9 cellular contexts compared by ENCODE assay signal in genomic region chr3:49295489-49296058, GRCh38. TPM values are rescaled to one million over a fixed set of nuclear protein-coding genes. Genes with fewer than 3 reads are reported as not detected.
DNase-seq lines count a peak whose midpoint lies in the region; ATAC-seq and TF ChIP-seq lines count a peak whose summit lies in the region.
"Had no signal": no experiment of that assay in that cellular context is flagged by ENCODE, and none has a peak within 500 bp of the region (broad histone marks: within the 10 kb centered on the region; RNA-seq: fewer than 3 reads in every experiment).

No MANE protein-coding gene starts in this region.

- POLR2A ChIA-PET in activated CD4-positive, alpha-beta memory T cell treated with anti-CD3 and anti-CD28 coated beads, Interleukin-2, amount 10 ng/mL, durations not matched to agents 7 days and 5 days (lab: Charles Lee): no interaction called here

- H3K27me3 ChIP-seq in KMS-11 (ENCODE audit: insufficient read depth, low read depth): no peaks in the 10 kb centered on the region
- no peaks in the 10 kb centered on the region for H3K27me3 ChIP-seq in gastroesophageal sphincter

- no peaks in the 10 kb centered on the region for H3K79me2 ChIP-seq in KMS-11 (ENCODE audit: insufficient read depth, low read depth)

- ATAC-seq in gastroesophageal sphincter (no peak), HG02763 (IDR thresholded peaks at IDR 0.05; ENCODE audit: unreplicated experiment) (no peak), GM19397 (IDR thresholded peaks at IDR 0.05; ENCODE audit: unreplicated experiment) (no peak)

- no peak overlapping the region for H2AFZ ChIP-seq in KMS-11 (ENCODE audit: low read depth)

- H4K20me1 ChIP-seq in KMS-11 (ENCODE audit: insufficient read depth): no peaks in the 10 kb centered on the region

- no peaks in the 10 kb centered on the region for H3K36me3 ChIP-seq in KMS-11 (ENCODE audit: insufficient read depth)
- H3K36me3 ChIP-seq in gastroesophageal sphincter: peaks cover 0 to 99% of the 10 kb centered on the region in 2 donors

- H3K27me3 Mint-ChIP-seq in activated CD4-positive, alpha-beta memory T cell treated with anti-CD3 and anti-CD28 coated beads, Interleukin-2, amount 10 ng/mL, durations not matched to agents 7 days and 5 days: no peaks in the 10 kb centered on the region

- CTCF ChIA-PET in activated CD4-positive, alpha-beta memory T cell treated with anti-CD3 and anti-CD28 coated beads, Interleukin-2, amount 10 ng/mL, durations not matched to agents 7 days and 5 days (lab: Charles Lee): no interaction called here

- H3K4me3 ChIP-seq in KMS-11 (IDR thresholded peaks at IDR 0.05; ENCODE audit: insufficient read depth, low read depth, low read length) (no peak overlapping the region), gastroesophageal sphincter (no peak overlapping the region)
- H3K4me3 ChIP-seq: skin epidermis had no signal

- DNase-seq in EL: peak; percentile 29
- peak; percentile 34 for DNase-seq in activated CD4-positive, alpha-beta memory T cell treated with anti-CD3 and anti-CD28 coated beads, Interleukin-2, amount 10 ng/mL, durations not matched to agents 7 days and 5 days
- DNase-seq in stimulated activated CD4-positive, alpha-beta T cell treated with anti-CD3 and anti-CD28 coated beads, Interleukin-1b, Interleukin-23, amount 100 ng/mL, for 48 hours: peak; percentile 17
- no peak for DNase-seq in NCI-H1436 (lab: John Stamatoyannopoulos, UW)

- TF ChIP-seq CTCF in KMS-11 (conservative IDR thresholded peaks at IDR 0.05; ENCODE audit: low read depth, low read length) (peak; percentile 72), gastroesophageal sphincter (IDR thresholded peaks at IDR 0.05) (peak in 3 of 4 experiments; percentile 46 to 63 (median 48))

- no peak overlapping the region for H3K4me3 Mint-ChIP-seq in activated CD4-positive, alpha-beta memory T cell treated with anti-CD3 and anti-CD28 coated beads, Interleukin-2, amount 10 ng/mL, durations not matched to agents 7 days and 5 days

- no peak overlapping the region for H3K27ac ChIP-seq in KMS-11
- H3K27ac ChIP-seq in gastroesophageal sphincter: peak overlapping the region in 3 of 4 donors; percentile 65 to 84 (median 79)

- H3K27ac Mint-ChIP-seq in activated CD4-positive, alpha-beta memory T cell treated with anti-CD3 and anti-CD28 coated beads, Interleukin-2, amount 10 ng/mL, durations not matched to agents 7 days and 5 days: no peak overlapping the region

- H3K9me3 ChIP-seq in gastroesophageal sphincter: no peaks in the 10 kb centered on the region

- H3K9ac ChIP-seq in KMS-11: no peak overlapping the region

- no peaks in the 10 kb centered on the region for H3K4me1 Mint-ChIP-seq in activated CD4-positive, alpha-beta memory T cell treated with anti-CD3 and anti-CD28 coated beads, Interleukin-2, amount 10 ng/mL, durations not matched to agents 7 days and 5 days

- peaks cover 8% of the 10 kb centered on the region for H3K4me1 ChIP-seq in KMS-11 (ENCODE audit: low read depth, poor library complexity, severe bottlenecking)
- peaks cover 0 to 27% (median 9%) of the 10 kb centered on the region in 3 donors for H3K4me1 ChIP-seq in gastroesophageal sphincter

- H3K9me3 Mint-ChIP-seq in activated CD4-positive, alpha-beta memory T cell treated with anti-CD3 and anti-CD28 coated beads, Interleukin-2, amount 10 ng/mL, durations not matched to agents 7 days and 5 days: no peaks in the 10 kb centered on the region

- no peak for TF ChIP-seq EP300 in gastroesophageal sphincter (IDR thresholded peaks at IDR 0.05)

- TF ChIP-seq POLR2A in gastroesophageal sphincter (IDR thresholded peaks at IDR 0.05): no peak

- H3K36me3 Mint-ChIP-seq in activated CD4-positive, alpha-beta memory T cell treated with anti-CD3 and anti-CD28 coated beads, Interleukin-2, amount 10 ng/mL, durations not matched to agents 7 days and 5 days (ENCODE audit: low read depth): peaks cover 65% of the 10 kb centered on the region

- no peak overlapping the region for H3K4me2 ChIP-seq in KMS-11

- 70 to 78% methylated on average over 11 of the region's 11 CpGs for WGBS in gastroesophageal sphincter (ENCODE audit: low coverage in 1 of 2), 2 donors

RNA-seq across cellular contexts. Expression of gene C3orf62, which starts 18.5 kb away (rescaled TPM):
- total RNA-seq in activated CD4-positive, alpha-beta memory T cell treated with anti-CD3 and anti-CD28 coated beads, Interleukin-2, amount 10 ng/mL, durations not matched to agents 7 days and 5 days: 1 to 10 TPM; 6.9 to 7.1 TPM
- 10 to 100 TPM in 1 of 4 donors, 1 to 10 TPM in 3; 3.5 to 14.9 (median 4.2) TPM for total RNA-seq in gastroesophageal sphincter

RNA-seq across cellular contexts. Expression of gene USP4, which starts 44.3 kb away (rescaled TPM):
- 10 to 100 TPM; 77.8 to 85.0 TPM for total RNA-seq in activated CD4-positive, alpha-beta memory T cell treated with anti-CD3 and anti-CD28 coated beads, Interleukin-2, amount 10 ng/mL, durations not matched to agents 7 days and 5 days
- 10 to 100 TPM; 15.8 to 36.9 (median 29.8) TPM for total RNA-seq in gastroesophageal sphincter
